Comparison of ENCODE assay signal across 5 cellular contexts in the genomic region with DNA sequence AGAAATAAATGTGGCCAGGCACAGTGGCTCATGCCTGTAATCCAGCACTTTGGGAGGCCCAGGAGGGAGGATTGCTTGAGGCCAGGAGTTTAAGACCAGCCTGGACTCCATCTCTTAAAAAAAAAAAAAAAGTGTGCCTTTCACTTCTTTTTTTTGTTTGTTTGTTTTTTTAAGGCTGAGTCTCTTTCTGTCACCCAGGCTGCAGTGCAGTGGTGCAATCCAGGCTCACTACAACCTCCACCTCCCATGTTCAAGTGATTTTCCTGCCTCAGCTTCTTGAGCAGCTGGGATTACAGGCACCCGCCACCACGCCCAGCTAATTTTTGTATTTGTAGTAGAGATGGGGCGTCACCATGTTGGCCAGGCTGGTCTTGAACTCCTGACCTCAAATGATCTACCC. TPM values are rescaled to one million over a fixed set of nuclear protein-coding genes. Genes with fewer than 3 reads are reported as not detected.
"Had no signal": no experiment of that assay in that cellular context is flagged by ENCODE, and none has a peak within 500 bp of the region (broad histone marks: within the 10 kb centered on the region; RNA-seq: fewer than 3 reads in every experiment).

No MANE protein-coding gene starts in this region.

RNA-seq across cellular contexts. Expression of a gene that starts 47.9 kb away (rescaled TPM):
- total RNA-seq: left cardiac atrium; left ventricle myocardium superior; natural killer cell treated with Interleukin-12 subunit alpha and Interleukin-12 subunit beta and Interleukin-15 and Interleukin-18, amount 100 ng/mL, for 72 hours; spleen; subcutaneous adipose tissue had no signal
